9 cellular contexts compared by ENCODE assay signal in the genomic region with DNA sequence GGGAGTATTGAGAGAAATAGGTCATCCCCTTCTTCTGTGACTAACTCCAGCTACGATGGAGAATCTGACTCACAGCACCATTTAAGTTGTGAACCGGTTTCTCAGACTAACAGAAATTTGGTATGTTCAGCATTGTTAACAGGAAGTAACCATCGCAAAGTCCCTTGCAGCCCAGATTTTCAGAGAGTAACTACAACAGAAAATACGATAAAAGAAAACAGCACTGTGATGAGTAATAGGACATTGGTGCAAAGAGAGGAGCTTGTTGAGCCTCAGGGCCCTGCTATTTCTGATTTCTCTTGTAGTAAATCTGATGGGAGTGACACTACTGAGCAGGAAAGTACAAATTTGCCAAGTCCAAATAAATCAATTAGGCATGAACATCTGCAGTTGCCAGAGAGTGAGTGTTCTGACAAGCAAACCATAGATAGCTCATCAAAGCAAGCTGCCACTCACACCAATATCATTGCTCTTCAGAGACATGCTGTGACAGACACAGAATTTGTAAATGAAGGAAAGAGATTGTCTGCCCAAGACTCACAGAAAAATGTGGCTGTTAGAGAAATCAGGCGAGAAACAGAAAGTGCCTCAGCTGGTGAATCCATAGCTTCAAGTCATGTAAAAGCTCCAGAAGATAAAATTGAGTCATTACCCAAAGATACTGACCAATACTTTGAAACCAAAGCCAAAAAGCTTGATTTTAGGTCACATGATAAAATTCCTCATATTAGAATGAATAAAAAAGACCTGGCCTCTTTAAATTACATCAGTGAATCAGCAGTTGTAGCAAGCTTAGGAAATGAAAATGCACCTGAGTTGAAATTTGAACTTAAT. TPM values are rescaled to one million over a fixed set of nuclear protein-coding genes. Genes with fewer than 3 reads are reported as not detected.
A peak's percentile ranks its signal among the peaks of the same experiment; 100 is the strongest.
DNase-seq lines count a peak whose midpoint lies in the region; ATAC-seq lines count a peak whose summit lies in the region.
"Had no signal": no experiment of that assay in that cellular context is flagged by ENCODE, and none has a peak within 500 bp of the region (broad histone marks: within the 10 kb centered on the region; RNA-seq: fewer than 3 reads in every experiment).

No MANE protein-coding gene starts in this region.

- peak overlapping the region; percentile 68 for H3K27ac ChIP-seq in SJSA1
- peak overlapping the region; percentile 27 for H3K27ac ChIP-seq in trophoblast cell (ENCODE audit: low read depth, low read length)

- H3K27me3 ChIP-seq in SJSA1 (replicated peaks) (no peaks in the 10 kb centered on the region), trophoblast cell (ENCODE audit: insufficient read depth, low read length) (no peaks in the 10 kb centered on the region)

- no peak for ATAC-seq in GM18867 (IDR thresholded peaks at IDR 0.05; ENCODE audit: unreplicated experiment)

- no peak overlapping the region for H2BK12ac ChIP-seq in trophoblast cell (ENCODE audit: low read length)

- no peak overlapping the region for H4K12ac ChIP-seq in trophoblast cell (ENCODE audit: low read depth, low read length)

- H3K9ac ChIP-seq in trophoblast cell (ENCODE audit: low read length): no peak overlapping the region

- H2BK5ac ChIP-seq in trophoblast cell (ENCODE audit: low read depth, low read length, poor library complexity): no peak overlapping the region

- no peak overlapping the region for H3K4me3 ChIP-seq in SJSA1
- no peak overlapping the region for H3K4me3 ChIP-seq in trophoblast cell (ENCODE audit: low read depth, low read length)

- H3K23ac ChIP-seq in trophoblast cell (ENCODE audit: low read length): no peak overlapping the region

- no peak overlapping the region for H2BK120ac ChIP-seq in trophoblast cell (ENCODE audit: insufficient read depth, low read length, poor library complexity)

- H3K36me3 ChIP-seq in SJSA1: peaks cover 14% of the 10 kb centered on the region
- H3K36me3 ChIP-seq in trophoblast cell (ENCODE audit: control insufficient read depth in 1 of 2, insufficient read depth in 2 of 2, low read length in 2 of 2): no peaks in the 10 kb centered on the region

- no peaks in the 10 kb centered on the region for H3K79me2 ChIP-seq in trophoblast cell (ENCODE audit: control insufficient read depth, insufficient read depth, low read length, poor library complexity)

- H2AK5ac ChIP-seq in trophoblast cell (ENCODE audit: low read length): no peak overlapping the region

- DNase-seq in AG20443 (ENCODE audit: low spot score): peak; percentile 73
- DNase-seq in SJSA1 (ENCODE audit: low read depth in 1 of 2, low spot score in 2 of 2): peak; percentile 52 to 72
- peak; percentile 84 for DNase-seq in dedifferentiated amniotic fluid mesenchymal stem cell (ENCODE audit: extremely low spot score)
- peak; percentile 57 to 87 for DNase-seq in trophoblast cell
- DNase-seq in 8988T: no peak
- no peak for DNase-seq in NK-92 (lab: John Stamatoyannopoulos, UW; ENCODE audit: unreplicated experiment)
- no peak for DNase-seq in NK-92 treated with Interleukin-12 subunit alpha and Interleukin-12 subunit beta, amount 100 ng/mL, for 24 hours (lab: John Stamatoyannopoulos, UW)
- DNase-seq: NCI-H510A treated with DMSO at 0.1 percent for 48 hours had no signal

- H3K4me1 ChIP-seq in SJSA1 (replicated peaks) (peaks cover 19% of the 10 kb centered on the region), trophoblast cell (ENCODE audit: control insufficient read depth in 1 of 2, insufficient read depth in 2 of 2, low read length in 2 of 2) (peaks cover 0 to 7% of the 10 kb centered on the region in 2 experiments)

- WGBS in trophoblast cell (ENCODE audit: extremely low coverage, insufficient coverage, insufficient read length): no CpG with 5 or more reads among the region's 5 CpGs

- H2AFZ ChIP-seq in trophoblast cell (ENCODE audit: insufficient read depth, low read length, poor library complexity): no peak overlapping the region

- no peak overlapping the region for H4K8ac ChIP-seq in trophoblast cell (ENCODE audit: low read depth, low read length)

- no peak overlapping the region for H3K4ac ChIP-seq in trophoblast cell (ENCODE audit: low read depth, low read length)

- H4K91ac ChIP-seq in trophoblast cell (ENCODE audit: low read depth, low read length): no peak overlapping the region

- no peak overlapping the region for H3K14ac ChIP-seq in trophoblast cell (ENCODE audit: low read length)

- H3K9me3 ChIP-seq in SJSA1 (replicated peaks): no peaks in the 10 kb centered on the region
- H3K9me3 ChIP-seq in trophoblast cell (ENCODE audit: insufficient read depth, low read depth, low read length): no peaks in the 10 kb centered on the region

- no peak overlapping the region for H3K4me2 ChIP-seq in trophoblast cell (ENCODE audit: low read length)

- H3K79me1 ChIP-seq in trophoblast cell (ENCODE audit: low read length): no peaks in the 10 kb centered on the region

- H3K18ac ChIP-seq in trophoblast cell (ENCODE audit: low read length): no peak overlapping the region

RNA-seq across cellular contexts. Expression of a gene that starts 50.6 kb away (rescaled TPM):
- total RNA-seq in SJSA1 (2014; rRNA removed; shearing (Covaris generic)): 12.1 and 12.7 TPM in 2 replicates
- 2.9 and 3.0 TPM in 2 replicates for polyA plus RNA-seq in trophoblast cell (2013)

Comparison
In these comparisons a context has a peak if more than half of its experiments do, and no peak if none do; other contexts are left out.
1. DNase-seq: peak in AG20443 (single experiment), SJSA1 (2 of 2), dedifferentiated amniotic fluid mesenchymal stem cell (single experiment) and trophoblast cell (2 of 2); none in 8988T (single experiment), NK-92 (single experiment) and NK-92 treated with Interleukin-12 subunit alpha and Interleukin-12 subunit beta, amount 100 ng/mL, for 24 hours (single experiment).